In the genomic region with DNA sequence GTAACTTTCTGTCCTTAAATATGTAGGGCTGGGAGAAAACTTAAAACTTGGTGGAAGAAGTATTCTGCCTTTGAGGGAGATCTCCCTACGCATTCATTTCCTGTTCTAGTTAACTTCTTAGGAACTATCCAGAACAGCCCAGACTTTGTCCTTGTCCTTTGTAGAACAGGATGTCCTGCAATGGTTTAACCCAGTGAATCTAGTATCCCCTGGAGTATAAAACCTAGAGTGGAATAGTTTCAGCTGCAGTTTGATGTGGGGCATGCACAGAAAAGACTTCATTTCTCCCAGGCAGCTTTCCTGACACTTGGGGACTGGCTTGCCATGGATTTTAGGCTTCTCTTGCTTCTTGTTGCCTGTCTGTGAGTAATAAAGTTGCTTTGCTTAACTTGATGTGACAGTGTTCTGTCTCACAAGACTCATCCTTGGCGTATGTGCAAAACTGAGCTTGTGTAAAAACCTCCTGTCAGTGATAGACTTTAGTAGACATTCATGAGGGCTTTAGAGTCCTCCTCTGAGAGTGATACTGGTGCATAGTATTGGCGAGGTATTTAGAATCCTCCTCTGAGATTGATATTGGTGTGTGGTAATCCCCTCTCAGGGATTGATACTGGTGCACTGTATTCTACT, we compare ENCODE assay signal across 1 cellular context.
TF ChIP-seq lines count a peak whose summit lies in the region.

No MANE protein-coding gene starts in this region.

TF ChIP-seq in GM12878, 131 proteins besides CTCF, POLR2A, EP300 and RAD21 (continued from another document):
- TF ChIP-seq ESRRA (IDR thresholded peaks at IDR 0.05; ENCODE audit: low read length), result no peak
- TF ChIP-seq E4F1 (IDR thresholded peaks at IDR 0.05; ENCODE audit: borderline replicate concordance, partially characterized antibody), result no peak
- no peak for TF ChIP-seq SUPT20H (IDR thresholded peaks at IDR 0.05; ENCODE audit: borderline replicate concordance, control insufficient read depth, low read depth, low read length)
- TF ChIP-seq NR2C1 (IDR thresholded peaks at IDR 0.05), result no peak
- TF ChIP-seq CBX5 (IDR thresholded peaks at IDR 0.05; ENCODE audit: low read depth), result no peak
- TF ChIP-seq ZBTB4 (CRISPR knock-in tag; IDR thresholded peaks at IDR 0.05), result no peak
- TF ChIP-seq GABPA (IDR thresholded peaks at IDR 0.05; ENCODE audit: low read depth), result no peak
- TF ChIP-seq NBN (IDR thresholded peaks at IDR 0.05), result no peak
- no peak for TF ChIP-seq NFIC (IDR thresholded peaks at IDR 0.05; ENCODE audit: low read depth, low read length)
- no peak for TF ChIP-seq SRF (IDR thresholded peaks at IDR 0.05; ENCODE audit: low read depth in 2 of 2, low read length in 2 of 2)
- TF ChIP-seq ETV6 (conservative IDR thresholded peaks at IDR 0.05 in 1 of 2, IDR thresholded peaks at IDR 0.05 in 1 of 2; ENCODE audit: borderline replicate concordance in 1 of 2, low read depth in 1 of 2), result no peak
TF ChIP-seq in GM12878: peak in this region for 0.
